In the genomic region with DNA sequence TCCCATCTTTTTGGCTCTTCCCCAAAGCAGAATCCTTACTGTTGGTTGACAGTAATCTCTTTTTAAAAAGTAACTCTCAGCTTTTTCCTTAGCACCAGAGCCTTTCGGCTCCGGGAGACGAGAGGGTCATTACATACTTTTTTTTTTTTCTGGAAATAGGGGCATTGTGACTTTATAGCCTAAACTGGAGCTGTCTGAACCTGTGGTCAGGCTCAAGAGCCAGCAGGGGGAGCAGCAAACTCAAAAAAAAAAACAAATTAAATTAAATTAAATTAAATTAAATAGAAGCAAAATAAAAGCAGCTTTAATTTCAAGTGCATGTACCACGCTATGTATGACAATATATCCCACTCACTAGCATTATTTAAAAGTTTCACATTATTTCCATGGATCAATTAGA, we compare ENCODE assay signal across 10 cellular contexts.
DNase-seq lines count a peak whose midpoint lies in the region; ATAC-seq and TF ChIP-seq lines count a peak whose summit lies in the region.
"Had no signal": no experiment of that assay in that cellular context is flagged by ENCODE, and none has a peak within 500 bp of the region (broad histone marks: within the 10 kb centered on the region; RNA-seq: fewer than 3 reads in every experiment).

No MANE protein-coding gene starts in this region.

- H3K36me3 ChIP-seq in cardiac muscle cell: no peaks in the 10 kb centered on the region
- H3K36me3 ChIP-seq in upper lobe of right lung: no peaks in the 10 kb centered on the region
- H3K36me3 ChIP-seq: neutrophil had no signal

- no peaks in the 10 kb centered on the region for H3K4me1 ChIP-seq in cardiac muscle cell (ENCODE audit: low read depth)
- H3K4me1 ChIP-seq in upper lobe of right lung: no peaks in the 10 kb centered on the region

- H3K9me3 ChIP-seq in cardiac muscle cell (ENCODE audit: low read depth) (no peaks in the 10 kb centered on the region), upper lobe of right lung (no peaks in the 10 kb centered on the region)
- H3K9me3 ChIP-seq: neutrophil had no signal

- H3K27ac ChIP-seq in cardiac muscle cell (no peak overlapping the region), upper lobe of right lung (no peak overlapping the region)
- H3K27ac ChIP-seq: neutrophil had no signal

- TF ChIP-seq CTCF in cardiac muscle cell (IDR thresholded peaks at IDR 0.05; ENCODE audit: low read depth, low read length): peak; percentile 58
- peak; percentile 55 for TF ChIP-seq CTCF in fibroblast of pulmonary artery (IDR thresholded peaks at IDR 0.05; ENCODE audit: low read length, missing control alignments)
- peak; percentile 41 for TF ChIP-seq CTCF in upper lobe of right lung (IDR thresholded peaks at IDR 0.05)

- H3K4me3 ChIP-seq in cardiac muscle cell (no peak overlapping the region), fibroblast of pulmonary artery (replicated peaks; ENCODE audit: low read depth, low read length) (no peak overlapping the region), upper lobe of right lung (no peak overlapping the region)

- peak in 1 of 2 donors; percentile 28 for DNase-seq in cardiac muscle cell (ENCODE audit: low read depth in 1 of 2, low spot score in 1 of 2)
- no peak for DNase-seq in Right ventricle myocardium inferior (ENCODE audit: missing footprints)
- DNase-seq in SK-MEL-5 (ENCODE audit: low read depth, low spot score): peak; percentile 14
- peak; percentile 31 for DNase-seq in fibroblast of pulmonary artery (ENCODE audit: low read depth)
- DNase-seq in upper lobe of right lung: no peak
- DNase-seq in amygdala (lab: John Stamatoyannopoulos, UW): no peak
- DNase-seq in activated CD8-positive, alpha-beta memory T cell treated with anti-CD3 and anti-CD28 coated beads, Interleukin-2, amount 50 U/mL, for 4 hours: no peak
- DNase-seq: aorta had no signal

- in situ Hi-C loops in SK-MEL-5 (cut with HindIII; ENCODE audit: low pct_unique_long_range_greater_than_20kb, low sequenced_read_pairs): no loop called here

- intact Hi-C loops in Right ventricle myocardium inferior (cut with DNase I): no loop called here
- intact Hi-C loops in upper lobe of right lung (cut with DNase I): no loop called here

- H3K27me3 ChIP-seq in cardiac muscle cell (no peaks in the 10 kb centered on the region), upper lobe of right lung (no peaks in the 10 kb centered on the region)
- H3K27me3 ChIP-seq: neutrophil had no signal

- ATAC-seq in Right ventricle myocardium inferior: no peak
- ATAC-seq in upper lobe of right lung: no peak
- no peak for ATAC-seq in HG03439 (IDR thresholded peaks at IDR 0.05; ENCODE audit: unreplicated experiment)

Comparison
In these comparisons a context has a peak if more than half of its experiments do, and no peak if none do; other contexts are left out.
1. DNase-seq: peak in SK-MEL-5 (single experiment) and fibroblast of pulmonary artery (single experiment); none in Right ventricle myocardium inferior (single experiment), upper lobe of right lung (single experiment), amygdala (0 of 56) and activated CD8-positive, alpha-beta memory T cell treated with anti-CD3 and anti-CD28 coated beads, Interleukin-2, amount 50 U/mL, for 4 hours (single experiment).
2. Peak in every context shown above with its lines, with median percentiles within 50 percentile points of each other: CTCF ChIP-seq.